In genomic region chr20:50110141-50111047, GRCh38 we compare ENCODE assay signal across 8 cellular contexts. TPM values are rescaled to one million over a fixed set of nuclear protein-coding genes. Genes with fewer than 3 reads are reported as not detected.
DNase-seq lines count a peak whose midpoint lies in the region; ATAC-seq and TF ChIP-seq lines count a peak whose summit lies in the region.

No MANE protein-coding gene starts in this region.

- peaks cover 6% of the 10 kb centered on the region for H3K36me3 ChIP-seq in adipocyte (ENCODE audit: control insufficient read depth, insufficient read depth, low read length, severe bottlenecking)
- no peaks in the 10 kb centered on the region for H3K36me3 ChIP-seq in right lobe of liver

- peak; percentile 46 for ATAC-seq in GM18909 (IDR thresholded peaks at IDR 0.05; ENCODE audit: poor library complexity, unreplicated experiment)
- peak in 3 of 4 donors; percentile 2 to 4 (median 3) for ATAC-seq in right lobe of liver

- 26% methylated on average over 4 of the region's 4 CpGs for WGBS in right lobe of liver (ENCODE audit: insufficient coverage, low coverage, low lambda C conversion rate, missing lambda C conversion rate)

- CTCF ChIA-PET in AG04450 (lab: Charles Lee): interaction anchor here (0.5 to 2.1 kb wide), 5 partner anchors 39 to 428 kb away, joined by 3 to 11 read pairs (median 3); no protein-coding TSS in a partner anchor

- H3K27ac ChIP-seq in AG04450 (ENCODE audit: low read depth, low read length) (no peak overlapping the region), right lobe of liver (no peak overlapping the region)

- H3K9me3 ChIP-seq in AG04450 (ENCODE audit: control insufficient read depth, insufficient read depth, low read length) (no peaks in the 10 kb centered on the region), adipocyte (ENCODE audit: control insufficient read depth, low read length) (no peaks in the 10 kb centered on the region), right lobe of liver (no peaks in the 10 kb centered on the region)

- DNase-seq in AG04450 (ENCODE audit: low read depth, low spot score) (no peak), M059J (ENCODE audit: low read depth) (peak; percentile 97), adipocyte (ENCODE audit: low read depth) (peak; percentile 39), right lobe of liver (no peak), DMS153 (lab: John Stamatoyannopoulos, UW) (no peak), NCI-H1092 treated with DMSO at 0.1 percent for 48 hours (lab: John Stamatoyannopoulos, UW) (no peak), NCI-H524 (lab: John Stamatoyannopoulos, UW) (no peak)

- H3K27me3 ChIP-seq in AG04450 (ENCODE audit: control insufficient read depth, insufficient read depth, low read length) (no peaks in the 10 kb centered on the region), adipocyte (replicated peaks; ENCODE audit: control insufficient read depth, insufficient read depth, low read length) (no peaks in the 10 kb centered on the region), right lobe of liver (no peaks in the 10 kb centered on the region)

- TF ChIP-seq POLR2A in right lobe of liver (IDR thresholded peaks at IDR 0.05): no peak

- H3K4me1 ChIP-seq in adipocyte (ENCODE audit: control insufficient read depth, insufficient read depth, low read length) (peaks cover 58% of the 10 kb centered on the region), right lobe of liver (peaks cover 0 to 42% (median 22%) of the 10 kb centered on the region in 4 donors)

- H3K4me3 ChIP-seq in AG04450 (ENCODE audit: low read depth, low read length) (peak overlapping the region; percentile 92; the same call in 1 of the 2 replicates), adipocyte (ENCODE audit: low read length) (peak overlapping the region; percentile 96), right lobe of liver (no peak overlapping the region)

- TF ChIP-seq CTCF in AG04450 (IDR thresholded peaks at IDR 0.05; ENCODE audit: low read depth, low read length): no peak
- no peak for TF ChIP-seq CTCF in right lobe of liver (IDR thresholded peaks at IDR 0.05)

- peak overlapping the region; percentile 95 for H3K9ac ChIP-seq in adipocyte (ENCODE audit: low read length)

- intact Hi-C loops in right lobe of liver (cut with DNase I): no loop called here

- POLR2A ChIA-PET in AG04450 (lab: Yijun Ruan, JAX): no interaction called here

RNA-seq across cellular contexts. Expression of gene UBE2V1, which starts 2.6 kb away (rescaled TPM):
- 148 and 171 TPM in 2 replicates for polyA plus RNA-seq in AG04450 (2011; rRNA removed)
- polyA minus RNA-seq in AG04450 (2011; rRNA and poly(A)+ RNA removed): 87.4 and 99.3 TPM in 2 replicates
- 135 and 170 TPM in 2 replicates for total RNA-seq in M059J (2014; rRNA removed; shearing (Covaris generic))
- total RNA-seq in right lobe of liver: 10 to 100 TPM; 38.2 to 49.4 (median 44.3) TPM

RNA-seq across cellular contexts. Expression of gene PEDS1, which starts 43.1 kb away (rescaled TPM):
- 24.7 and 34.1 TPM in 2 replicates for polyA plus RNA-seq in AG04450 (2011; rRNA removed)
- polyA minus RNA-seq in AG04450 (2011; rRNA and poly(A)+ RNA removed): 59.3 and 77.2 TPM in 2 replicates
- 49.6 and 61.9 TPM in 2 replicates for total RNA-seq in M059J (2014; rRNA removed; shearing (Covaris generic))
- total RNA-seq in right lobe of liver: 10 to 100 TPM in 5 of 6 experiments, 1 to 10 TPM in 1; 6.9 to 25.3 (median 13.7) TPM

Comparison
In these comparisons a context has a peak if more than half of its experiments do, and no peak if none do; other contexts are left out.
1. DNase-seq: peak in M059J (single experiment) and adipocyte (single experiment); none in AG04450 (single experiment), right lobe of liver (0 of 3), DMS153 (single experiment), NCI-H1092 treated with DMSO at 0.1 percent for 48 hours (single experiment) and NCI-H524 (0 of 2).
2. H3K4me3 ChIP-seq: peak in AG04450 (single experiment) and adipocyte (single experiment); none in right lobe of liver (0 of 3).